In genomic region chr19:6744381-6745288, GRCh38 we compare ENCODE assay signal across 8 cellular contexts. TPM values are rescaled to one million over a fixed set of nuclear protein-coding genes. Genes with fewer than 3 reads are reported as not detected.
DNase-seq lines count a peak whose midpoint lies in the region; ATAC-seq and TF ChIP-seq lines count a peak whose summit lies in the region.

No MANE protein-coding gene starts in this region.

- peak overlapping the region; percentile 59 for H3K4me2 ChIP-seq in osteoblast (ENCODE audit: insufficient read depth, low read length)

- no peaks in the 10 kb centered on the region for H3K9me3 ChIP-seq in CD4-positive, alpha-beta memory T cell (ENCODE audit: control insufficient read depth in 1 of 2, low read length in 2 of 2)
- H3K9me3 ChIP-seq in Peyer's patch (no peaks in the 10 kb centered on the region), osteoblast (ENCODE audit: low read depth, low read length) (no peaks in the 10 kb centered on the region)

- TF ChIP-seq CTCF in Peyer's patch (IDR thresholded peaks at IDR 0.05) (no peak), osteoblast (IDR thresholded peaks at IDR 0.05; ENCODE audit: extremely low read depth, low read depth, low read length) (no peak)

- H3K79me2 ChIP-seq in osteoblast (ENCODE audit: insufficient read depth, low read length): peaks cover 26% of the 10 kb centered on the region

- H3K36me3 ChIP-seq in CD4-positive, alpha-beta memory T cell (ENCODE audit: insufficient read depth, low read length): peaks cover 18% of the 10 kb centered on the region
- peaks cover 0 to 56% (median 0%) of the 10 kb centered on the region in 3 donors for H3K36me3 ChIP-seq in Peyer's patch
- H3K36me3 ChIP-seq in osteoblast (ENCODE audit: insufficient read depth, low read length): peaks cover 41% of the 10 kb centered on the region

- H3K4me3 ChIP-seq in CD4-positive, alpha-beta memory T cell (ENCODE audit: low read length in 2 of 2): no peak overlapping the region
- peak overlapping the region in 1 of 4 donors; percentile 9 for H3K4me3 ChIP-seq in Peyer's patch
- peak overlapping the region; percentile 30 for H3K4me3 ChIP-seq in osteoblast (ENCODE audit: insufficient read depth, low read length)

- peak overlapping the region; percentile 4 for H2AFZ ChIP-seq in osteoblast (ENCODE audit: low read length)

- H3K27me3 ChIP-seq in CD4-positive, alpha-beta memory T cell (ENCODE audit: insufficient read depth, low read length): no peaks in the 10 kb centered on the region
- H3K27me3 ChIP-seq in Peyer's patch (no peaks in the 10 kb centered on the region), osteoblast (ENCODE audit: insufficient read depth, low read length) (no peaks in the 10 kb centered on the region)

- peaks cover 4 to 17% (median 8%) of the 10 kb centered on the region in 4 donors for H3K4me1 Mint-ChIP-seq in CD4-positive, alpha-beta memory T cell
- H3K4me1 Mint-ChIP-seq in activated CD4-positive, alpha-beta memory T cell treated with anti-CD3 and anti-CD28 coated beads for 36 hours (ENCODE audit: low read depth): peaks cover 12% of the 10 kb centered on the region

- no peak overlapping the region for H3K27ac ChIP-seq in CD4-positive, alpha-beta memory T cell (ENCODE audit: low read depth, low read length)
- peak overlapping the region; percentile 58 to 80 (median 72) for H3K27ac ChIP-seq in Peyer's patch
- H3K27ac ChIP-seq in osteoblast (ENCODE audit: low read depth, low read length): peak overlapping the region; percentile 0

- peak overlapping the region in 2 of 8 donors; percentile 12 to 32 for H3K4me3 Mint-ChIP-seq in CD4-positive, alpha-beta memory T cell
- no peak overlapping the region for H3K4me3 Mint-ChIP-seq in activated CD4-positive, alpha-beta memory T cell treated with anti-CD3 and anti-CD28 coated beads for 36 hours

- peak overlapping the region in 4 of 7 donors; percentile 17 to 72 (median 52) for H3K27ac Mint-ChIP-seq in CD4-positive, alpha-beta memory T cell
- no peak overlapping the region for H3K27ac Mint-ChIP-seq in activated CD4-positive, alpha-beta memory T cell treated with anti-CD3 and anti-CD28 coated beads for 36 hours

- CTCF ChIA-PET in CD4-positive, alpha-beta memory T cell (lab: Charles Lee; ENCODE audit: partially characterized antibody): interaction anchor here (0.7 kb wide), 1 partner anchor 119 kb away, joined by 3 read pairs; no protein-coding TSS in a partner anchor
- CTCF ChIA-PET in activated CD4-positive, alpha-beta memory T cell treated with anti-CD3 and anti-CD28 coated beads for 36 hours (lab: Charles Lee): interaction anchor here (1.0 to 1.7 kb wide), 3 partner anchors 9 to 119 kb away, joined by 3 to 6 read pairs (median 4); no protein-coding TSS in a partner anchor

- POLR2A ChIA-PET in CD4-positive, alpha-beta memory T cell (lab: Charles Lee; ENCODE audit: partially characterized antibody): no interaction called here
- POLR2A ChIA-PET in activated CD4-positive, alpha-beta memory T cell treated with anti-CD3 and anti-CD28 coated beads for 36 hours (lab: Charles Lee): no interaction called here

- ATAC-seq in HG02973 (IDR thresholded peaks at IDR 0.05; ENCODE audit: unreplicated experiment) (no peak), GM18511 (IDR thresholded peaks at IDR 0.05; ENCODE audit: unreplicated experiment) (no peak)

- H3K4me1 ChIP-seq in CD4-positive, alpha-beta memory T cell (ENCODE audit: insufficient read depth, low read length): peaks cover 18% of the 10 kb centered on the region
- H3K4me1 ChIP-seq in Peyer's patch: peaks cover 0 to 29% (median 6%) of the 10 kb centered on the region in 4 donors
- H3K4me1 ChIP-seq in osteoblast (ENCODE audit: insufficient read depth, low read length): peaks cover 23% of the 10 kb centered on the region

- no peaks in the 10 kb centered on the region for H3K27me3 Mint-ChIP-seq in CD4-positive, alpha-beta memory T cell
- no peaks in the 10 kb centered on the region for H3K27me3 Mint-ChIP-seq in activated CD4-positive, alpha-beta memory T cell treated with anti-CD3 and anti-CD28 coated beads for 36 hours

- no peaks in the 10 kb centered on the region for H3K9me3 Mint-ChIP-seq in CD4-positive, alpha-beta memory T cell
- no peaks in the 10 kb centered on the region for H3K9me3 Mint-ChIP-seq in activated CD4-positive, alpha-beta memory T cell treated with anti-CD3 and anti-CD28 coated beads for 36 hours

- no peak for TF ChIP-seq POLR2A in Peyer's patch (IDR thresholded peaks at IDR 0.05)

- peaks cover 11% of the 10 kb centered on the region for H4K20me1 ChIP-seq in osteoblast (ENCODE audit: insufficient read depth, low read length)

- peaks cover 28 to 33% of the 10 kb centered on the region in 2 donors for H3K36me3 Mint-ChIP-seq in CD4-positive, alpha-beta memory T cell
- H3K36me3 Mint-ChIP-seq in activated CD4-positive, alpha-beta memory T cell treated with anti-CD3 and anti-CD28 coated beads for 36 hours: peaks cover 41% of the 10 kb centered on the region

- DNase-seq in CD4-positive, alpha-beta memory T cell: no peak
- DNase-seq in Peyer's patch: peak; percentile 37 to 86 (median 85)
- DNase-seq in fibroblast of the conjunctiva (ENCODE audit: low read depth): peak; percentile 76
- peak; percentile 99 for DNase-seq in osteoblast (ENCODE audit: insufficient read length, low spot score, missing footprints)
- DNase-seq in NCI-H146 (lab: John Stamatoyannopoulos, UW): no peak
- no peak for DNase-seq in activated CD4-positive, alpha-beta memory T cell treated with anti-CD3 and anti-CD28 coated beads for 36 hours

- intact Hi-C loops in CD4-positive, alpha-beta memory T cell (cut with micrococcal nuclease): no loop called here
- intact Hi-C loops in activated CD4-positive, alpha-beta memory T cell treated with anti-CD3 and anti-CD28 coated beads for 36 hours (cut with micrococcal nuclease): no loop called here

RNA-seq across cellular contexts. Expression of gene TRIP10, which starts 5.2 kb away (rescaled TPM):
- total RNA-seq in CD4-positive, alpha-beta memory T cell: 1 to 10 TPM; 6.1 to 6.5 TPM
- polyA plus RNA-seq in CD4-positive, alpha-beta memory T cell: 1 to 10 TPM; 1.1 to 2.0 TPM
- total RNA-seq in Peyer's patch (100 to 1,000 TPM in 1 of 4 donors, 10 to 100 TPM in 3; 30.1 to 314 (median 81.5) TPM), osteoblast (32.4 and 36.2 TPM in 2 replicates)
- 10 to 100 TPM; 55.9 to 56.2 TPM for total RNA-seq in activated CD4-positive, alpha-beta memory T cell treated with anti-CD3 and anti-CD28 coated beads for 36 hours

RNA-seq across cellular contexts. Expression of gene GPR108, which starts 7.3 kb away (rescaled TPM):
- 10 to 100 TPM; 75.6 to 85.3 TPM for total RNA-seq in CD4-positive, alpha-beta memory T cell
- polyA plus RNA-seq in CD4-positive, alpha-beta memory T cell: 100 to 1,000 TPM in 1 of 2 donors, 10 to 100 TPM in 1; 99.2 to 183 TPM
- 100 to 1,000 TPM in 1 of 4 donors, 10 to 100 TPM in 3; 54.5 to 133 (median 92.2) TPM for total RNA-seq in Peyer's patch
- 42.3 and 52.2 TPM in 2 replicates for total RNA-seq in osteoblast
- total RNA-seq in activated CD4-positive, alpha-beta memory T cell treated with anti-CD3 and anti-CD28 coated beads for 36 hours: 10 to 100 TPM; 72.1 to 75.4 TPM

RNA-seq across cellular contexts. Expression of gene SH2D3A, which starts 22.6 kb away (rescaled TPM):
- total RNA-seq in CD4-positive, alpha-beta memory T cell: 10 to 100 TPM; 59.3 to 64.3 TPM
- 10 to 100 TPM; 26.9 to 37.9 TPM for polyA plus RNA-seq in CD4-positive, alpha-beta memory T cell
- 100 to 1,000 TPM in 1 of 4 donors, 10 to 100 TPM in 3; 43.7 to 127 (median 91.9) TPM for total RNA-seq in Peyer's patch
- not detected in 2 replicates for total RNA-seq in osteoblast
- 10 to 100 TPM; 17.1 to 18.2 TPM for total RNA-seq in activated CD4-positive, alpha-beta memory T cell treated with anti-CD3 and anti-CD28 coated beads for 36 hours

RNA-seq across cellular contexts. Expression of gene C3, which starts 24.2 kb away (rescaled TPM):
- total RNA-seq in CD4-positive, alpha-beta memory T cell: 1 to 10 TPM; 1.5 to 2.2 TPM
- not detected for polyA plus RNA-seq in CD4-positive, alpha-beta memory T cell
- total RNA-seq in Peyer's patch (100 to 1,000 TPM in 3 of 4 donors, 10 to 100 TPM in 1; 89.1 to 548 (median 264) TPM), osteoblast (5.0 and 14.1 TPM in 2 replicates)
- 1 to 10 TPM; 1.2 to 2.4 TPM for total RNA-seq in activated CD4-positive, alpha-beta memory T cell treated with anti-CD3 and anti-CD28 coated beads for 36 hours

RNA-seq across cellular contexts. Expression of gene VAV1, which starts 27.9 kb away (rescaled TPM):
- total RNA-seq in CD4-positive, alpha-beta memory T cell: 10 to 100 TPM; 82.5 to 87.6 TPM
- 10 to 100 TPM; 16.0 to 23.9 TPM for polyA plus RNA-seq in CD4-positive, alpha-beta memory T cell
- 10 to 100 TPM in 1 of 4 donors, 1 to 10 TPM in 3; 7.0 to 57.8 (median 7.7) TPM for total RNA-seq in Peyer's patch
- 0.36 TPM in 1 of 2 replicates, not detected in the other for total RNA-seq in osteoblast
- 10 to 100 TPM; 77.9 to 84.5 TPM for total RNA-seq in activated CD4-positive, alpha-beta memory T cell treated with anti-CD3 and anti-CD28 coated beads for 36 hours

Comparison
In these comparisons a context has a peak if more than half of its experiments do, and no peak if none do; other contexts are left out.
1. DNase-seq: peak in Peyer's patch (3 of 3), fibroblast of the conjunctiva (single experiment) and osteoblast (single experiment); none in CD4-positive, alpha-beta memory T cell (0 of 5), NCI-H146 (single experiment) and activated CD4-positive, alpha-beta memory T cell treated with anti-CD3 and anti-CD28 coated beads for 36 hours (single experiment).
2. RNA of gene SH2D3A, which starts 22.6 kb away (total RNA-seq): 43.7 to 127 TPM in Peyer's patch, 59.3 to 64.3 TPM in CD4-positive, alpha-beta memory T cell and 17.1 to 18.2 TPM in activated CD4-positive, alpha-beta memory T cell treated with anti-CD3 and anti-CD28 coated beads for 36 hours; not detected in osteoblast; every median in the first group is over 10 times any median in the second.